In genomic region chr9:89701221-89701798, GRCh38 we compare ENCODE assay signal across 9 cellular contexts.
DNase-seq lines count a peak whose midpoint lies in the region; ATAC-seq and TF ChIP-seq lines count a peak whose summit lies in the region.
"Had no signal": no experiment of that assay in that cellular context is flagged by ENCODE, and none has a peak within 500 bp of the region (broad histone marks: within the 10 kb centered on the region; RNA-seq: fewer than 3 reads in every experiment).

No MANE protein-coding gene starts in this region.

- peak; percentile 66 for ATAC-seq in GM21786 (IDR thresholded peaks at IDR 0.05; ENCODE audit: unreplicated experiment)

- DNase-seq in T-helper 22 cell (ENCODE audit: low read depth) (peak; percentile 49), cerebellar cortex (ENCODE audit: low spot score) (no peak), DMS53 treated with DMSO at 0.1 percent for 48 hours (lab: John Stamatoyannopoulos, UW; ENCODE audit: unreplicated experiment) (no peak), DMS114 treated with DMSO at 0.1 percent for 48 hours (lab: John Stamatoyannopoulos, UW; ENCODE audit: unreplicated experiment) (no peak)
- peak; percentile 35 for DNase-seq in effector CD4-positive, alpha-beta T cell
- peak; percentile 33 to 58 (median 44) for DNase-seq in stimulated activated naive CD4-positive, alpha-beta T cell (lab: John Stamatoyannopoulos, UW)

- no peak for TF ChIP-seq CTCF in GM12875 (IDR thresholded peaks at IDR 0.05; ENCODE audit: borderline replicate concordance, insufficient read depth, low read depth, low read length)

- H3K4me3 ChIP-seq in GM12875 (ENCODE audit: low read depth, low read length): peak overlapping the region; percentile 51
- H3K4me3 ChIP-seq: pancreas had no signal

Comparison
In these comparisons a context has a peak if more than half of its experiments do, and no peak if none do; other contexts are left out.
1. DNase-seq: peak in T-helper 22 cell (single experiment), effector CD4-positive, alpha-beta T cell (single experiment) and stimulated activated naive CD4-positive, alpha-beta T cell (6 of 6); none in cerebellar cortex (single experiment), DMS53 treated with DMSO at 0.1 percent for 48 hours (single experiment) and DMS114 treated with DMSO at 0.1 percent for 48 hours (single experiment).